8 cellular contexts compared by ENCODE assay signal in genomic region chr15:70327328-70328136, GRCh38.
DNase-seq lines count a peak whose midpoint lies in the region; ATAC-seq and TF ChIP-seq lines count a peak whose summit lies in the region.

No MANE protein-coding gene starts in this region.

- H3K4me2 ChIP-seq in DOHH2 (ENCODE audit: low read length) = peak overlapping the region; percentile 69

- DNase-seq in HT1080 (ENCODE audit: low read depth) (peak; percentile 73), astrocyte of the hippocampus (ENCODE audit: low read depth, low spot score) (peak; percentile 90), myocyte (ENCODE audit: low read depth) (peak; percentile 41), ACHN (no peak), DMS153 treated with DMSO at 0.1 percent for 48 hours (lab: John Stamatoyannopoulos, UW; ENCODE audit: unreplicated experiment) (no peak)

- H3K9me3 ChIP-seq in DOHH2 (ENCODE audit: control insufficient read depth, insufficient read depth, low read length) = peaks cover 3% of the 10 kb centered on the region; the same call in 1 of the 2 replicates

- H3K4me3 ChIP-seq in DOHH2 (ENCODE audit: low read length) = peak overlapping the region; percentile 50

- no peaks in the 10 kb centered on the region for H3K79me2 ChIP-seq in DOHH2 (ENCODE audit: control insufficient read depth, low read length)

- no peaks in the 10 kb centered on the region for H3F3A ChIP-seq in DOHH2 (ENCODE audit: control insufficient read depth, insufficient read depth)

- no peak for TF ChIP-seq CTCF in DOHH2 (IDR thresholded peaks at IDR 0.05; ENCODE audit: low read depth, low read length, poor library complexity, severe bottlenecking)

- H3K27ac ChIP-seq in DOHH2 (ENCODE audit: low read depth, low read length) = peak overlapping the region; percentile 61

- no peaks in the 10 kb centered on the region for H4K20me1 ChIP-seq in DOHH2 (ENCODE audit: control insufficient read depth, insufficient read depth, low read depth, low read length)

- in situ Hi-C loops in ACHN (cut with HindIII; ENCODE audit: low pct_ligation_motif_present, low pct_unique_long_range_greater_than_20kb, low sequenced_read_pairs) = no loop called here

- peaks cover 66% of the 10 kb centered on the region for H3K4me1 ChIP-seq in DOHH2 (ENCODE audit: control insufficient read depth, low read length)

- H3K9me2 ChIP-seq in DOHH2 (replicated peaks; ENCODE audit: control insufficient read depth, low read length) = no peaks in the 10 kb centered on the region

- H3K36me3 ChIP-seq in DOHH2 (ENCODE audit: control insufficient read depth, low read length) = no peaks in the 10 kb centered on the region

- ATAC-seq in HG02642 (IDR thresholded peaks at IDR 0.05; ENCODE audit: poor library complexity, unreplicated experiment) (no peak), GM18858 (IDR thresholded peaks at IDR 0.05; ENCODE audit: unreplicated experiment) (no peak)

- H3K27me3 ChIP-seq in DOHH2 (ENCODE audit: control insufficient read depth, low read length) = no peaks in the 10 kb centered on the region

Comparison
In these comparisons a context has a peak if more than half of its experiments do, and no peak if none do; other contexts are left out.
1. DNase-seq: peak in HT1080 (single experiment), astrocyte of the hippocampus (single experiment) and myocyte (single experiment); none in ACHN (single experiment) and DMS153 treated with DMSO at 0.1 percent for 48 hours (single experiment).